In genomic region chr2:95414015-95414594, GRCh38 we compare ENCODE assay signal across 8 cellular contexts. TPM values are rescaled to one million over a fixed set of nuclear protein-coding genes. Genes with fewer than 3 reads are reported as not detected.
DNase-seq lines count a peak whose midpoint lies in the region; ATAC-seq lines count a peak whose summit lies in the region.

No MANE protein-coding gene starts in this region.

- DNase-seq in DMS 273 (lab: John Stamatoyannopoulos, UW; ENCODE audit: unreplicated experiment) (peak; percentile 86), KG1 (lab: John Stamatoyannopoulos, UW) (peak; percentile 6), OCI-M1 (lab: John Stamatoyannopoulos, UW) (peak; percentile 79), lung microvascular endothelial cell (ENCODE audit: low read depth in 2 of 2) (peak; percentile 73 to 78)
- DNase-seq in activated CD8-positive, alpha-beta memory T cell treated with anti-CD3 and anti-CD28 coated beads, Interleukin-2, amount 50 U/mL, for 24 hours (ENCODE audit: extremely low read depth) = peak; percentile 38
- DNase-seq in effector CD8-positive, alpha-beta T cell (lab: John Stamatoyannopoulos, UW) = peak; percentile 32
- peak in 2 of 3 donors; percentile 43 to 53 for DNase-seq in stimulated activated CD4-positive, alpha-beta T cell treated with anti-CD3 and anti-CD28 coated beads, TNF-alpha, amount 100 ng/mL, for 48 hours (ENCODE audit: low read depth in 3 of 3)

- ATAC-seq in GM21723 (IDR thresholded peaks at IDR 0.05; ENCODE audit: unreplicated experiment) = peak; percentile 85

RNA-seq across cellular contexts. Expression of gene FAHD2A, which starts 11.6 kb away (rescaled TPM):
- 15.9 and 19.8 TPM in 2 replicates for total RNA-seq in lung microvascular endothelial cell

Comparison
In these comparisons a context has a peak if more than half of its experiments do, and no peak if none do; other contexts are left out.
1. Peak in every context shown above with its lines: DNase-seq and ATAC-seq.
2. DNase-seq: peak in every context shown above with its lines; median percentile 86 in DMS 273; 79 in OCI-M1; 76 in lung microvascular endothelial cell; 48 in stimulated activated CD4-positive, alpha-beta T cell treated with anti-CD3 and anti-CD28 coated beads, TNF-alpha, amount 100 ng/mL, for 48 hours; 38 in activated CD8-positive, alpha-beta memory T cell treated with anti-CD3 and anti-CD28 coated beads, Interleukin-2, amount 50 U/mL, for 24 hours; 32 in effector CD8-positive, alpha-beta T cell; 6 in KG1.